In genomic region chr1:165880993-165881392, GRCh38 we compare ENCODE assay signal across 28 cellular contexts.
"Had no signal": no experiment of that assay in that cellular context is flagged by ENCODE, and none has a peak within 500 bp of the region (broad histone marks: within the 10 kb centered on the region; RNA-seq: fewer than 3 reads in every experiment).

No MANE protein-coding gene starts in this region.

- H3K27me3 ChIP-seq: body of pancreas, breast epithelium, MG63 had no signal

- H3K9me3 Mint-ChIP-seq: activated CD4-positive, alpha-beta memory T cell treated with anti-CD3 and anti-CD28 coated beads for 36 hours; activated T-cell treated with anti-CD3 and anti-CD28 coated beads, Interleukin-2, amount 50 U/mL, for 72 hours; activated T-helper 17 cell treated with anti-CD3 and anti-CD28 coated beads, Interleukin-2, amount 50 U/mL, for 72 hours had no signal

- H3K36me3 ChIP-seq: breast epithelium had no signal

- ATAC-seq: activated CD4-positive, alpha-beta T cell treated with anti-CD3 and anti-CD28 coated beads for 36 hours; activated T-cell treated with anti-CD3 and anti-CD28 coated beads, Interleukin-2, amount 50 U/mL, for 72 hours; activated T-helper 17 cell treated with anti-CD3 and anti-CD28 coated beads, Interleukin-2, amount 50 U/mL, for 72 hours; body of pancreas had no signal

- H3K4me3 ChIP-seq: body of pancreas, breast epithelium, MG63 had no signal

- H3K27me3 Mint-ChIP-seq: activated CD4-positive, alpha-beta memory T cell treated with anti-CD3 and anti-CD28 coated beads for 36 hours; activated CD4-positive, alpha-beta T cell treated with anti-CD3 and anti-CD28 coated beads for 36 hours; activated CD4-positive, alpha-beta T cell treated with anti-CD3 and anti-CD28 coated beads, Interleukin-2, amount 10 ng/mL, durations not matched to agents 7 days and 5 days; activated naive CD8-positive, alpha-beta T cell treated with anti-CD3 and anti-CD28 coated beads, Interleukin-2, amount 10 ng/mL, durations not matched to agents 7 days and 5 days; activated T-helper 17 cell treated with anti-CD3 and anti-CD28 coated beads, Interleukin-2, amount 50 U/mL, for 72 hours had no signal

- H3K27ac ChIP-seq: body of pancreas, WERI-Rb-1 had no signal

- H3K9me3 ChIP-seq: body of pancreas, breast epithelium had no signal

- H3K27ac Mint-ChIP-seq: activated CD4-positive, alpha-beta memory T cell treated with anti-CD3 and anti-CD28 coated beads for 36 hours; activated CD4-positive, alpha-beta T cell treated with anti-CD3 and anti-CD28 coated beads for 36 hours; activated CD4-positive, alpha-beta T cell treated with anti-CD3 and anti-CD28 coated beads, Interleukin-2, amount 10 ng/mL, durations not matched to agents 7 days and 5 days; activated naive CD8-positive, alpha-beta T cell treated with anti-CD3 and anti-CD28 coated beads, Interleukin-2, amount 10 ng/mL, durations not matched to agents 7 days and 5 days; activated T-cell treated with anti-CD3 and anti-CD28 coated beads, Interleukin-2, amount 50 U/mL, for 72 hours; activated T-helper 17 cell treated with anti-CD3 and anti-CD28 coated beads, Interleukin-2, amount 50 U/mL, for 72 hours had no signal

- DNase-seq: activated CD4-positive, alpha-beta memory T cell treated with anti-CD3 and anti-CD28 coated beads for 36 hours; activated CD4-positive, alpha-beta T cell treated with anti-CD3 and anti-CD28 coated beads for 36 hours; activated CD4-positive, alpha-beta T cell treated with anti-CD3 and anti-CD28 coated beads, Interleukin-2, amount 10 ng/mL, durations not matched to agents 7 days and 5 days; activated effector memory CD4-positive, alpha-beta T cell treated with anti-CD3 and anti-CD28 coated beads, Interleukin-2, amount 50 U/mL, for 16 hours; activated naive CD4-positive, alpha-beta T cell; activated naive CD4-positive, alpha-beta T cell treated with anti-CD3 and anti-CD28 coated beads, Interleukin-2, amount 50 U/mL, for 16 hours; activated naive CD8-positive, alpha-beta T cell treated with anti-CD3 and anti-CD28 coated beads, Interleukin-2, amount 10 ng/mL, durations not matched to agents 7 days and 5 days; activated T-cell treated with anti-CD3 and anti-CD28 coated beads, Interleukin-2, amount 50 U/mL, for 1 hour; activated T-cell treated with anti-CD3 and anti-CD28 coated beads, Interleukin-2, amount 50 U/mL, for 72 hours; body of pancreas; Kasumi-1; MG63; NCI-H1092; NCI-H1436 treated with DMSO at 0.1 percent for 48 hours; NCI-H1694 treated with DMSO at 0.1 percent for 48 hours; NCI-H2029; NCI-H345; NCI-H524 treated with DMSO at 0.1 percent for 48 hours; NCI-H748 treated with DMSO at 0.1 percent for 48 hours; OCI-M1; Right ventricle myocardium superior; SW 1271; T-helper 1 cell; T-helper 2 cell; T-helper 9 cell; WERI-Rb-1 had no signal

- H3K4me3 Mint-ChIP-seq: activated CD4-positive, alpha-beta memory T cell treated with anti-CD3 and anti-CD28 coated beads for 36 hours; activated CD4-positive, alpha-beta T cell treated with anti-CD3 and anti-CD28 coated beads for 36 hours; activated CD4-positive, alpha-beta T cell treated with anti-CD3 and anti-CD28 coated beads, Interleukin-2, amount 10 ng/mL, durations not matched to agents 7 days and 5 days; activated naive CD8-positive, alpha-beta T cell treated with anti-CD3 and anti-CD28 coated beads, Interleukin-2, amount 10 ng/mL, durations not matched to agents 7 days and 5 days; activated T-cell treated with anti-CD3 and anti-CD28 coated beads, Interleukin-2, amount 50 U/mL, for 72 hours; activated T-helper 17 cell treated with anti-CD3 and anti-CD28 coated beads, Interleukin-2, amount 50 U/mL, for 72 hours had no signal
